34 cellular contexts compared by ENCODE assay signal in the genomic region with DNA sequence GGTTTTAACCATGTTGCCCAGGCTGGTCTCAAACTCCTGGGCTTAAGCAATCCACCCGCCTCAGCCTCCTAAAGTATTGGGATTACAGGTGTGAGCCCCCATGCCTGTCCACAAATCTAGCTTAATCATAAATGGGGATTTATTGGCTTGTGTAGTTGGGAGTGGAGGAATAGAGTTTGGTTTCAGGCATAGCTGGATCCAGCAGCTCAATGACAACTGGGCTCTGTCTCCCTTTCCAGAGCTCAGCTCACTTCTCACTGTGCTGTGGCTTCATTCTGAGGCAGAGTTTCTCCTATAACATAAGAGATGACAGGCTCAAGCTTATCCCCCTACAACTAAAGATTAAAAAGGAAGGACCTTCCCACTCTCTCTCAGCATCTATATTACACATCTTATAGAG.
"Had no signal": no experiment of that assay in that cellular context is flagged by ENCODE, and none has a peak within 500 bp of the region (broad histone marks: within the 10 kb centered on the region; RNA-seq: fewer than 3 reads in every experiment).

No MANE protein-coding gene starts in this region.

- H3K27me3 ChIP-seq: MG63 had no signal

- H3K36me3 ChIP-seq: MG63 had no signal

- H3K4me2 ChIP-seq: KMS-11 had no signal

- H3K9ac ChIP-seq: KMS-11 had no signal

- H3K27ac ChIP-seq: KMS-11 had no signal

- H3K4me3 ChIP-seq: MG63 had no signal

- DNase-seq: Karpas-422, Kasumi-1, MG63, MM.1S, MV-4-11, NCI-H1048, NCI-H1092, NCI-H1092 treated with DMSO at 0.1 percent for 48 hours, NCI-H1105, NCI-H1105 treated with DMSO at 0.1 percent for 48 hours, NCI-H1417, NCI-H1417 treated with DMSO at 0.1 percent for 48 hours, NCI-H1436, NCI-H1436 treated with DMSO at 0.1 percent for 48 hours, NCI-H146, NCI-H1694, NCI-H1694 treated with DMSO at 0.1 percent for 48 hours, NCI-H187, NCI-H187 treated with DMSO at 0.1 percent for 48 hours, NCI-H1930, NCI-H2029, NCI-H2029 treated with DMSO at 0.1 percent for 48 hours, NCI-H2081, NCI-H2081 treated with DMSO at 0.1 percent for 48 hours, NCI-H2107, NCI-H2171, NCI-H2171 treated with DMSO at 0.1 percent for 48 hours, NCI-H2227 treated with DMSO at 0.1 percent for 48 hours, NCI-H226, NCI-H345, NCI-H446, NCI-H446 treated with DMSO at 0.1 percent for 48 hours, NCI-H510A had no signal
